Comparison of ENCODE assay signal across 19 cellular contexts in the genomic region with DNA sequence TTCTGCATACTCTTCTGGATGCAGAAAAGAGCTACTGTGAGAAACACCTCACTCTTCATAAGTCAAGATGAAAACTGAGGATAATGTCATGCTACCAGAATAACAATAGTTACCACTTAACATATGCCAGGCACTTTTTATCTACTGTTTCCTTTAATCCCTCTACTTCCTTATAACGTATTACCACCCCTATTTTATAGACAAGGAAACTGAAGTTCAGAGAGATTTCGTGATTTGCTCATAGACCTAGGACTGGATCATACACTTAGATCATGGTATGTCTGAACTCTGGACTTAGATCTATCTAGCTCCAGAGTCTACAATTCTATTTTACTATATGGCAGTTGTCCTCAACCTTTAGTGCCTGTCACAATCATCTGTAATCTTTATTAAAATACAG.
A peak's percentile ranks its signal among the peaks of the same experiment; 100 is the strongest.
DNase-seq lines count a peak whose midpoint lies in the region; ATAC-seq, FAIRE-seq and TF ChIP-seq lines count a peak whose summit lies in the region.
"Had no signal": no experiment of that assay in that cellular context is flagged by ENCODE, and none has a peak within 500 bp of the region (broad histone marks: within the 10 kb centered on the region; RNA-seq: fewer than 3 reads in every experiment).

No MANE protein-coding gene starts in this region.

- no peak overlapping the region for H3K9ac ChIP-seq in mucosa of rectum (ENCODE audit: low read depth in 1 of 2, low read length in 2 of 2)

- DNase-seq in A549 (ENCODE audit: low read depth in 1 of 2, low spot score in 1 of 2) (no peak), Peyer's patch (no peak), endothelial cell (ENCODE audit: low spot score) (no peak), GM10266 (ENCODE audit: extremely low spot score) (no peak), WERI-Rb-1 (no peak)
- no peak for DNase-seq in effector CD8-positive, alpha-beta T cell (lab: John Stamatoyannopoulos, UW)
- DNase-seq: HFFc6, MM.1S, NCI-H1092 treated with DMSO at 0.1 percent for 48 hours, NCI-H1694, NCI-H226, NCI-H524 treated with DMSO at 0.1 percent for 48 hours, Right ventricle myocardium superior had no signal

- peak; percentile 78 for FAIRE-seq in A549 (lab: Jason Lieb, UNC)
- FAIRE-seq: A204.1, H54, RCC 7860 had no signal

- H3K4me3 Mint-ChIP-seq in endothelial cell (ENCODE audit: unreplicated experiment): no peak overlapping the region
- H3K4me3 Mint-ChIP-seq: HFFc6 had no signal

- TF ChIP-seq EP300 in A549 (IDR thresholded peaks at IDR 0.05): no peak

- no peak overlapping the region for H3K27ac ChIP-seq in A549
- H3K27ac ChIP-seq in Peyer's patch: peak overlapping the region in 3 of 4 donors; percentile 2 to 58 (median 37)
- peak overlapping the region; percentile 54 to 71 for H3K27ac ChIP-seq in mucosa of rectum (ENCODE audit: low read depth in 2 of 2, low read length in 2 of 2)
- H3K27ac ChIP-seq in WERI-Rb-1: no peak overlapping the region
- H3K27ac ChIP-seq: C4-2B had no signal

- peak overlapping the region; percentile 92 for H3K27ac Mint-ChIP-seq in endothelial cell (ENCODE audit: unreplicated experiment)
- H3K27ac Mint-ChIP-seq: HFFc6 had no signal

- CTCF ChIA-PET in A549 (lab: Yijun Ruan, JAX): interaction anchor here (0.8 kb wide), 1 partner anchor 13 kb away, joined by 3 read pairs; no protein-coding TSS in a partner anchor

- H3K36me3 Mint-ChIP-seq in endothelial cell (ENCODE audit: low read depth, unreplicated experiment): no peaks in the 10 kb centered on the region

- H3K9me3 ChIP-seq in A549: no peaks in the 10 kb centered on the region
- H3K9me3 ChIP-seq in Peyer's patch: no peaks in the 10 kb centered on the region
- no peaks in the 10 kb centered on the region for H3K9me3 ChIP-seq in mucosa of rectum (ENCODE audit: control insufficient read depth in 2 of 2, low read length in 2 of 2)
- no peaks in the 10 kb centered on the region for H3K9me3 ChIP-seq in WERI-Rb-1 (ENCODE audit: severe bottlenecking)

- peaks cover 3% of the 10 kb centered on the region for H3K27me3 Mint-ChIP-seq in endothelial cell (ENCODE audit: unreplicated experiment)

- no peaks in the 10 kb centered on the region for H3K27me3 ChIP-seq in Peyer's patch
- H3K27me3 ChIP-seq in mucosa of rectum (ENCODE audit: control insufficient read depth in 2 of 2, insufficient read depth in 2 of 2, low read length in 2 of 2): no peaks in the 10 kb centered on the region
- no peaks in the 10 kb centered on the region for H3K27me3 ChIP-seq in WERI-Rb-1 (ENCODE audit: insufficient read depth, low read depth, severe bottlenecking)

- H3K9me3 Mint-ChIP-seq in endothelial cell (ENCODE audit: unreplicated experiment): no peaks in the 10 kb centered on the region
- H3K9me3 Mint-ChIP-seq: HFFc6 had no signal

- no peak for TF ChIP-seq RAD21 in A549 (conservative IDR thresholded peaks at IDR 0.05 in 1 of 2, IDR thresholded peaks at IDR 0.05 in 1 of 2)

- TF ChIP-seq POLR2A in A549 (IDR thresholded peaks at IDR 0.05; ENCODE audit: low read length) (no peak), Peyer's patch (IDR thresholded peaks at IDR 0.05) (peak in 1 of 2 donors; percentile 15)

- ATAC-seq in A549 (no peak), HG03460 (IDR thresholded peaks at IDR 0.05; ENCODE audit: unreplicated experiment) (no peak)

- H3K4me3 ChIP-seq in A549: no peak overlapping the region
- H3K4me3 ChIP-seq in Peyer's patch: no peak overlapping the region
- no peak overlapping the region for H3K4me3 ChIP-seq in mucosa of rectum (ENCODE audit: low read length in 2 of 2)
- H3K4me3 ChIP-seq in WERI-Rb-1 (ENCODE audit: low read depth, low read length): no peak overlapping the region

- POLR2A ChIA-PET in A549 (lab: Yijun Ruan, JAX): no interaction called here

- no peaks in the 10 kb centered on the region for H3K4me1 ChIP-seq in A549
- peaks cover 0 to 8% (median 0%) of the 10 kb centered on the region in 4 donors for H3K4me1 ChIP-seq in Peyer's patch
- H3K4me1 ChIP-seq in mucosa of rectum (ENCODE audit: control insufficient read depth in 2 of 2, insufficient read depth in 2 of 2, low read length in 2 of 2): peaks cover 0 to 13% of the 10 kb centered on the region in 2 donors

- no peak overlapping the region for H3K4me2 ChIP-seq in A549

- TF ChIP-seq CTCF in A549 (IDR thresholded peaks at IDR 0.05) (no peak), Peyer's patch (IDR thresholded peaks at IDR 0.05) (no peak), endothelial cell (IDR thresholded peaks at IDR 0.05; ENCODE audit: unreplicated experiment) (no peak), GM10266 (IDR thresholded peaks at IDR 0.05; ENCODE audit: control insufficient read depth, insufficient read depth, low read depth, missing control alignments) (no peak), WERI-Rb-1 (IDR thresholded peaks at IDR 0.05; ENCODE audit: low read depth, low read length) (no peak)

- peaks cover 54% of the 10 kb centered on the region for H3K4me1 Mint-ChIP-seq in endothelial cell (ENCODE audit: unreplicated experiment)

- WGBS in A549 (ENCODE audit: missing lambda C conversion rate): 60% methylated on average over 2 of the region's 2 CpGs

- H3K36me3 ChIP-seq in Peyer's patch (no peaks in the 10 kb centered on the region), mucosa of rectum (ENCODE audit: control insufficient read depth in 2 of 2, insufficient read depth in 2 of 2, low read length in 2 of 2) (no peaks in the 10 kb centered on the region), WERI-Rb-1 (no peaks in the 10 kb centered on the region)

TF ChIP-seq in A549, 52 proteins besides CTCF, POLR2A, EP300 and RAD21:
- TF ChIP-seq EHF (CRISPR knock-in tag; IDR thresholded peaks at IDR 0.05): no peak
- TF ChIP-seq NFE2L2 (conservative IDR thresholded peaks at IDR 0.05; ENCODE audit: low read length): no peak
- no peak for TF ChIP-seq CBX8 (IDR thresholded peaks at IDR 0.05)
- no peak for TF ChIP-seq POLR2AphosphoS2 (conservative IDR thresholded peaks at IDR 0.05; ENCODE audit: low read length)
- TF ChIP-seq HDAC2 (IDR thresholded peaks at IDR 0.05): no peak
- TF ChIP-seq, protein P1, sequence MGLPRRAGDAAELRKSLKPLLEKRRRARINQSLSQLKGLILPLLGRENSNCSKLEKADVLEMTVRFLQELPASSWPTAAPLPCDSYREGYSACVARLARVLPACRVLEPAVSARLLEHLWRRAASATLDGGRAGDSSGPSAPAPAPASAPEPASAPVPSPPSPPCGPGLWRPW (IDR thresholded peaks at IDR 0.05): no peak
- TF ChIP-seq, protein P2, sequence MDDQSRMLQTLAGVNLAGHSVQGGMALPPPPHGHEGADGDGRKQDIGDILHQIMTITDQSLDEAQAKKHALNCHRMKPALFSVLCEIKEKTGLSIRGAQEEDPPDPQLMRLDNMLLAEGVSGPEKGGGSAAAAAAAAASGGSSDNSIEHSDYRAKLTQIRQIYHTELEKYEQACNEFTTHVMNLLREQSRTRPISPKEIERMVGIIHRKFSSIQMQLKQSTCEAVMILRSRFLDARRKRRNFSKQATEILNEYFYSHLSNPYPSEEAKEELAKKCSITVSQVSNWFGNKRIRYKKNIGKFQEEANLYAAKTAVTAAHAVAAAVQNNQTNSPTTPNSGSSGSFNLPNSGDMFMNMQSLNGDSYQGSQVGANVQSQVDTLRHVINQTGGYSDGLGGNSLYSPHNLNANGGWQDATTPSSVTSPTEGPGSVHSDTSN (IDR thresholded peaks at IDR 0.05): no peak
- TF ChIP-seq RNF2 (IDR thresholded peaks at IDR 0.05; ENCODE audit: borderline replicate concordance, low read depth): no peak
- no peak for TF ChIP-seq TP53 (CRISPR knock-in tag; IDR thresholded peaks at IDR 0.05)
- no peak for TF ChIP-seq CEBPB (IDR thresholded peaks at IDR 0.05)

Comparison
In these comparisons a context has a peak if more than half of its experiments do, and no peak if none do; other contexts are left out.
1. H3K27ac ChIP-seq: peak in Peyer's patch (3 of 4) and mucosa of rectum (2 of 2); none in A549 (0 of 2) and WERI-Rb-1 (single experiment).